Comparison of ENCODE assay signal across 18 cellular contexts in the genomic region with DNA sequence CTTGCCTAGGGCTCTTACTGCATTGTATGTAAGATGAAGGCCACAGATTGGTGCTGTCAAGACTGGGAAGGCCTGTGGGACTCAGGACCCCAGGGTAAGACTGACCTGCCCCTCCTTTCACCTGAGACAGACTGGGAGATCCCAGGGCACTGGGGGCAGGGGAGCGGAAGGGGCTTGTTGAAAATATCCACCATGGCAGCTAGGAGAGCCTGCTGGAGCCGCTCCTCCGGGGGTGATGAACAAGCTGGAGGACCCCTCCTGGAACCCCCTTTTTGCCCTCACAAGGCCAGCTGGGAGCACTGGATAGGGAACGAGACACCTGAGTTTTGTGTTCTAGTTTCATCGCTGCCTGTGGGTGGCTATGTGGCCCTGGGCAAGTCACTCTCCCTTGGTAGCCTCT. TPM values are rescaled to one million over a fixed set of nuclear protein-coding genes. Genes with fewer than 3 reads are reported as not detected.
DNase-seq lines count a peak whose midpoint lies in the region; ATAC-seq and TF ChIP-seq lines count a peak whose summit lies in the region.
"Had no signal": no experiment of that assay in that cellular context is flagged by ENCODE, and none has a peak within 500 bp of the region (broad histone marks: within the 10 kb centered on the region; RNA-seq: fewer than 3 reads in every experiment).

No MANE protein-coding gene starts in this region.

- intact Hi-C loops in lower leg skin (cut with DNase I; ENCODE audit: low total_unique reads): loop anchor here (10.0 kb wide), 1 partner anchor 57 kb away; a partner anchor contains a TSS

- H3K4me1 Mint-ChIP-seq in stimulated activated effector memory CD8-positive, alpha-beta T cell treated with anti-CD3 and anti-CD28 coated beads, Interleukin-12 subunit alpha, Interleukin-12 subunit beta, amount 100 ng/mL, for 72 hours: peaks cover 23% of the 10 kb centered on the region

- CTCF ChIA-PET in RWPE1 (lab: Yijun Ruan, JAX): interaction anchor here (0.5 to 0.7 kb wide), 2 partner anchors 234 to 522 kb away, joined by 3 to 7 read pairs; no protein-coding TSS in a partner anchor

- no peaks in the 10 kb centered on the region for H3K9me3 Mint-ChIP-seq in stimulated activated effector memory CD8-positive, alpha-beta T cell treated with anti-CD3 and anti-CD28 coated beads, Interleukin-12 subunit alpha, Interleukin-12 subunit beta, amount 100 ng/mL, for 72 hours
- H3K9me3 Mint-ChIP-seq: activated naive CD8-positive, alpha-beta T cell treated with anti-CD3 and anti-CD28 coated beads for 36 hours had no signal

- peak overlapping the region; percentile 20 for H3K27ac Mint-ChIP-seq in stimulated activated effector memory CD8-positive, alpha-beta T cell treated with anti-CD3 and anti-CD28 coated beads, Interleukin-12 subunit alpha, Interleukin-12 subunit beta, amount 100 ng/mL, for 72 hours
- H3K27ac Mint-ChIP-seq: activated naive CD8-positive, alpha-beta T cell treated with anti-CD3 and anti-CD28 coated beads for 36 hours had no signal

- peak overlapping the region; percentile 65 for H3K27ac ChIP-seq in RWPE1
- H3K27ac ChIP-seq: WERI-Rb-1 had no signal

- no peak overlapping the region for H3K4me3 ChIP-seq in lower leg skin (ENCODE audit: low read depth, poor library complexity, severe bottlenecking)
- H3K4me3 ChIP-seq: left lung had no signal

- ATAC-seq in left lobe of liver: no peak
- ATAC-seq in stimulated activated effector memory CD8-positive, alpha-beta T cell treated with anti-CD3 and anti-CD28 coated beads, Interleukin-12 subunit alpha, Interleukin-12 subunit beta, amount 100 ng/mL, for 72 hours: no peak
- ATAC-seq in GM21576 (IDR thresholded peaks at IDR 0.05; ENCODE audit: unreplicated experiment): no peak
- ATAC-seq: left lung, SK-N-SH treated with all-trans-retinoic acid at 6 μM for 48 hours had no signal

- H3K36me3 Mint-ChIP-seq in stimulated activated effector memory CD8-positive, alpha-beta T cell treated with anti-CD3 and anti-CD28 coated beads, Interleukin-12 subunit alpha, Interleukin-12 subunit beta, amount 100 ng/mL, for 72 hours: no peaks in the 10 kb centered on the region

- WGBS in lower leg skin, 2 donors: 95 to 98% methylated on average over 5 of the region's 5 CpGs

- TF ChIP-seq CTCF in RWPE1 (conservative IDR thresholded peaks at IDR 0.05; ENCODE audit: low read depth): no peak
- no peak for TF ChIP-seq CTCF in lower leg skin (IDR thresholded peaks at IDR 0.05)

- POLR2A ChIA-PET in RWPE1 (lab: Yijun Ruan, JAX; ENCODE audit: low non-redundant PET): no interaction called here

- no peak for TF ChIP-seq POLR2A in lower leg skin (IDR thresholded peaks at IDR 0.05)

- H3K4me3 Mint-ChIP-seq in stimulated activated effector memory CD8-positive, alpha-beta T cell treated with anti-CD3 and anti-CD28 coated beads, Interleukin-12 subunit alpha, Interleukin-12 subunit beta, amount 100 ng/mL, for 72 hours: no peak overlapping the region
- H3K4me3 Mint-ChIP-seq: activated naive CD8-positive, alpha-beta T cell treated with anti-CD3 and anti-CD28 coated beads for 36 hours had no signal

- DNase-seq in D341Med (ENCODE audit: low spot score) (peak; percentile 12), RWPE1 (ENCODE audit: low spot score) (no peak), left lobe of liver (ENCODE audit: low spot score) (peak; percentile 43), DMS 273 (lab: John Stamatoyannopoulos, UW; ENCODE audit: unreplicated experiment) (no peak), lower leg skin (ENCODE audit: low spot score in 2 of 2) (no peak)
- peak; percentile 1 to 46 for DNase-seq in stimulated activated effector memory CD8-positive, alpha-beta T cell treated with anti-CD3 and anti-CD28 coated beads, Interleukin-12 subunit alpha, Interleukin-12 subunit beta, amount 100 ng/mL, for 72 hours (ENCODE audit: low spot score in 2 of 2)
- DNase-seq: activated effector memory CD4-positive, alpha-beta T cell treated with Interleukin-2 at 50 U/mL for 16 hours; activated naive CD8-positive, alpha-beta T cell treated with anti-CD3 and anti-CD28 coated beads for 36 hours; DMS 273 treated with DMSO at 0.1 percent for 48 hours; IMR-90; left lung; NCI-H1092 treated with DMSO at 0.1 percent for 48 hours; NCI-H187 treated with DMSO at 0.1 percent for 48 hours; NCI-H526; substantia nigra; WERI-Rb-1 had no signal

RNA-seq across cellular contexts. Expression of a gene that starts 9.2 kb away (rescaled TPM):
- total RNA-seq in left lobe of liver: 6.4 TPM
- 100 to 1,000 TPM; 141 to 206 (median 181) TPM for total RNA-seq in lower leg skin

RNA-seq across cellular contexts. Expression of a gene that starts 54.8 kb away (rescaled TPM):
- total RNA-seq in left lobe of liver (61.5 TPM), lower leg skin (100 to 1,000 TPM in 1 of 4 donors, 10 to 100 TPM in 3; 72.6 to 133 (median 87.5) TPM)

Comparison
In these comparisons a context has a peak if more than half of its experiments do, and no peak if none do; other contexts are left out.
1. DNase-seq: peak in D341Med (single experiment), left lobe of liver (single experiment) and stimulated activated effector memory CD8-positive, alpha-beta T cell treated with anti-CD3 and anti-CD28 coated beads, Interleukin-12 subunit alpha, Interleukin-12 subunit beta, amount 100 ng/mL, for 72 hours (2 of 2); none in RWPE1 (single experiment), DMS 273 (single experiment) and lower leg skin (0 of 2).
2. RNA of a gene that starts 9.2 kb away (total RNA-seq): 141 to 206 TPM in lower leg skin; 6.4 TPM in left lobe of liver (single experiment); every median in the first group is over 10 times any median in the second.